In the genomic region with DNA sequence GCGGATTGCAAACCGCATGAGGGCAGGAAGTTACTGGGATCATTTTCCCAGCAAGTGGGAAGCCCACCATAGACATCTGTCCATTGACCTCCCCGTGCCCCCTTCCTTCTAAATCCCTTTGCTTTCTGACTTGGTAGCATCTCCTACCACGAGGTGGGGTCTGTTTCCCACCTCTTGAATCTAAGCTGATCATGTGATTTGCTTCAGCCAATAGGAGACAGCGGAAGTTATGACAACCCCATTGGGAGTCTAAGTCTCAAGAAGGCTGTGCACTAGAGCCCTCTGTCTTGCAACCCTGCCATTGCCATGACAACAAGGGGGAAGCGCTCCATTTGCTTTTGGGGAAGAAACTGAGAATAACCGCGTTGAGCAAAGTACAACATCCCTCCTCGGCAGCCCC, we compare ENCODE assay signal across 14 cellular contexts.
"Had no signal": no experiment of that assay in that cellular context is flagged by ENCODE, and none has a peak within 500 bp of the region (broad histone marks: within the 10 kb centered on the region; RNA-seq: fewer than 3 reads in every experiment).

No MANE protein-coding gene starts in this region.

- FAIRE-seq: astrocyte, colon had no signal

- H3K4me1 ChIP-seq: esophagus muscularis mucosa, right atrium auricular region, transverse colon had no signal

- H3K9me3 ChIP-seq: neutrophil, transverse colon had no signal

- ATAC-seq: naive thymus-derived CD4-positive, alpha-beta T cell; stimulated activated naive B cell treated with anti-CD40 and anti-IgM and Interleukin-4, amounts not matched to agents 10 μg/mL and 1 μg/mL and 100 μg/mL, for 72 hours had no signal

- H3K36me3 ChIP-seq: esophagus muscularis mucosa, neutrophil, right atrium auricular region, transverse colon had no signal

- H3K27ac ChIP-seq: esophagus muscularis mucosa, neutrophil, right atrium auricular region, transverse colon had no signal

- H3K4me3 ChIP-seq: esophagus muscularis mucosa, right atrium auricular region, transverse colon had no signal

- DNase-seq: activated CD4-positive, alpha-beta memory T cell treated with anti-CD3 and anti-CD28 coated beads for 36 hours; activated CD4-positive, alpha-beta T cell treated with anti-CD3 and anti-CD28 coated beads for 1 hour; activated CD8-positive, alpha-beta memory T cell treated with anti-CD3 and anti-CD28 coated beads, Interleukin-2, amount 50 U/mL, for 4 hours; activated naive CD4-positive, alpha-beta T cell; foreskin fibroblast; naive thymus-derived CD4-positive, alpha-beta T cell; posterior cingulate gyrus; stimulated activated naive B cell treated with anti-CD40 and anti-IgM and Interleukin-4, amounts not matched to agents 10 μg/mL and 1 μg/mL and 100 μg/mL, for 72 hours; transverse colon had no signal

- H3K27me3 ChIP-seq: right atrium auricular region, transverse colon had no signal
